12 cellular contexts compared by ENCODE assay signal in the genomic region with DNA sequence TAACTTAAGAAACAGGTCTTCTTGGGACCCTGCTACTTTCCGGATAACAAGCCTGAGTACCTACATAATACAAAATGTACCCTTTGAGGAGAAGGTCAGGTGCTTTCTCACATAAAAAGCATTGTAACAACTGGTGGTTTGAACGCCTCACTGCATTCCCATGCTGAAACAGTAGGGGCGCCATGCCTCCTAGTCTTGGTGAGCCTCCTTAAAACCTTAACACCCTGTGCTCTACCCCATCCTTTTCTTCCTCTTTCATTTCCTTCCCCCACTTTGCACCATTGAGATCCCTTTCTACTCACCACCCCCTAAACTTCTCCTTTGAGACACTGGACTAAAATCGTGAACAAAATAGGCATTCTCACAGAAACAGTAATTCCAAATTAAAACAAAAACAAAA.
DNase-seq lines count a peak whose midpoint lies in the region; ATAC-seq, FAIRE-seq and TF ChIP-seq lines count a peak whose summit lies in the region.
"Had no signal": no experiment of that assay in that cellular context is flagged by ENCODE, and none has a peak within 500 bp of the region (broad histone marks: within the 10 kb centered on the region; RNA-seq: fewer than 3 reads in every experiment).

No MANE protein-coding gene starts in this region.

- H3K4me3 ChIP-seq in KMS-11 (IDR thresholded peaks at IDR 0.05; ENCODE audit: insufficient read depth, low read depth, low read length) (no peak overlapping the region), K562 (no peak overlapping the region), esophagus squamous epithelium (no peak overlapping the region)

- CTCF ChIA-PET in K562 (lab: Yijun Ruan, JAX; ENCODE audit: low intra/inter-chr PET ratio): no interaction called here

- no peak for ATAC-seq in K562
- ATAC-seq in GM18870 (IDR thresholded peaks at IDR 0.05; ENCODE audit: unreplicated experiment): no peak
- ATAC-seq: natural killer cell treated with Interleukin-12 subunit alpha and Interleukin-12 subunit beta and Interleukin-15 and Interleukin-18, amount 100 ng/mL, for 72 hours had no signal

- no peak overlapping the region for H3K4me3 Mint-ChIP-seq in neural crest cell
- H3K4me3 Mint-ChIP-seq: natural killer cell treated with Interleukin-12 subunit alpha and Interleukin-12 subunit beta and Interleukin-15 and Interleukin-18, amount 100 ng/mL, for 72 hours had no signal

- H3K9me3 ChIP-seq in K562 (replicated peaks; ENCODE audit: control insufficient read depth, insufficient read depth, low read depth, low read length) (no peaks in the 10 kb centered on the region), esophagus squamous epithelium (no peaks in the 10 kb centered on the region)

- WGBS in K562 (ENCODE audit: insufficient coverage, low coverage, missing lambda C conversion rate): 2% methylated on average over 4 of the region's 4 CpGs
- WGBS in esophagus squamous epithelium, 2 donors: 50 to 53% methylated on average over 4 of the region's 4 CpGs

- no peak for TF ChIP-seq EP300 in K562 (IDR thresholded peaks at IDR 0.05; ENCODE audit: low read length)

- no peak for FAIRE-seq in K562 (lab: Jason Lieb, UNC)
- FAIRE-seq: A204.1 had no signal

- H3K79me2 ChIP-seq in KMS-11 (ENCODE audit: insufficient read depth, low read depth) (no peaks in the 10 kb centered on the region), K562 (ENCODE audit: control insufficient read depth, insufficient read depth, low read length) (no peaks in the 10 kb centered on the region)

- H3K27me3 Mint-ChIP-seq in neural crest cell (ENCODE audit: low read depth): no peaks in the 10 kb centered on the region
- H3K27me3 Mint-ChIP-seq: natural killer cell treated with Interleukin-12 subunit alpha and Interleukin-12 subunit beta and Interleukin-15 and Interleukin-18, amount 100 ng/mL, for 72 hours had no signal

- H3K27ac ChIP-seq in KMS-11: no peak overlapping the region
- no peak overlapping the region for H3K27ac ChIP-seq in K562 (ENCODE audit: extremely low read depth, low read depth, low read length)
- no peak overlapping the region for H3K27ac ChIP-seq in esophagus squamous epithelium

- peaks cover 5% of the 10 kb centered on the region for H3K4me1 Mint-ChIP-seq in neural crest cell

- H3K27me3 ChIP-seq in KMS-11 (ENCODE audit: insufficient read depth, low read depth) (no peaks in the 10 kb centered on the region), K562 (ENCODE audit: control insufficient read depth in 2 of 2, insufficient read depth in 2 of 2, low read length in 2 of 2) (no peaks in the 10 kb centered on the region), esophagus squamous epithelium (no peaks in the 10 kb centered on the region)

- in situ Hi-C loops in K562 (cut with MboI): no loop called here

- no peaks in the 10 kb centered on the region for H4K20me1 ChIP-seq in KMS-11 (ENCODE audit: insufficient read depth)
- no peaks in the 10 kb centered on the region for H4K20me1 ChIP-seq in K562 (replicated peaks; ENCODE audit: control insufficient read depth, insufficient read depth, low read length)

- no peak overlapping the region for H2AFZ ChIP-seq in KMS-11 (ENCODE audit: low read depth)
- H2AFZ ChIP-seq in K562 (ENCODE audit: low read depth, low read length): no peak overlapping the region

- no peaks in the 10 kb centered on the region for H3K4me1 ChIP-seq in KMS-11 (ENCODE audit: low read depth, poor library complexity, severe bottlenecking)
- no peaks in the 10 kb centered on the region for H3K4me1 ChIP-seq in K562 (replicated peaks in 1 of 2; ENCODE audit: control insufficient read depth in 2 of 2, insufficient read depth in 2 of 2, low read length in 2 of 2)
- H3K4me1 ChIP-seq in esophagus squamous epithelium: no peaks in the 10 kb centered on the region

- intact Hi-C loops in K562 (cut with micrococcal nuclease): no loop called here
- intact Hi-C loops in esophagus squamous epithelium (cut with DNase I): no loop called here

- H3K36me3 ChIP-seq in KMS-11 (ENCODE audit: insufficient read depth) (no peaks in the 10 kb centered on the region), K562 (ENCODE audit: control insufficient read depth, insufficient read depth, low read length) (no peaks in the 10 kb centered on the region), esophagus squamous epithelium (no peaks in the 10 kb centered on the region)

- BruUV-seq in K562 (replicated peaks; lab: Mats Ljungman, UMichigan): no TSS peak

- peaks cover 2% of the 10 kb centered on the region for H3K9me3 Mint-ChIP-seq in neural crest cell

- TF ChIP-seq POLR2A in K562 (conservative IDR thresholded peaks at IDR 0.05): no peak
- TF ChIP-seq POLR2A in esophagus squamous epithelium (IDR thresholded peaks at IDR 0.05): no peak

- H3K36me3 Mint-ChIP-seq in neural crest cell (ENCODE audit: low read depth): no peaks in the 10 kb centered on the region
- H3K36me3 Mint-ChIP-seq: natural killer cell treated with Interleukin-12 subunit alpha and Interleukin-12 subunit beta and Interleukin-15 and Interleukin-18, amount 100 ng/mL, for 72 hours had no signal

- H3K9ac ChIP-seq in KMS-11 (no peak overlapping the region), K562 (ENCODE audit: insufficient read depth in 1 of 2, low read depth in 2 of 2, low read length in 2 of 2) (no peak overlapping the region)

- no peaks in the 10 kb centered on the region for H3K9me1 ChIP-seq in K562 (ENCODE audit: control insufficient read depth, insufficient read depth, low read length)

- TF ChIP-seq RAD21 in K562 (CRISPR knock-in tag; conservative IDR thresholded peaks at IDR 0.05 in 1 of 2, IDR thresholded peaks at IDR 0.05 in 1 of 2): no peak

- H3K27ac Mint-ChIP-seq in neural crest cell (ENCODE audit: unreplicated experiment): no peak overlapping the region
- H3K27ac Mint-ChIP-seq: natural killer cell treated with Interleukin-12 subunit alpha and Interleukin-12 subunit beta and Interleukin-15 and Interleukin-18, amount 100 ng/mL, for 72 hours had no signal

- POLR2A ChIA-PET in K562 (lab: Yijun Ruan, JAX): no interaction called here

- H3K4me2 ChIP-seq in KMS-11: no peak overlapping the region
- no peak overlapping the region for H3K4me2 ChIP-seq in K562 (ENCODE audit: insufficient read depth, low read length)

- TF ChIP-seq CTCF in KMS-11 (conservative IDR thresholded peaks at IDR 0.05; ENCODE audit: low read depth, low read length) (peak; percentile 37; the same call in 1 of the 2 replicates), K562 (IDR thresholded peaks at IDR 0.05 in 2 of 3, conservative IDR thresholded peaks at IDR 0.05 in 1 of 3; ENCODE audit: insufficient read depth in 2 of 3, low read depth in 1 of 3, low read length in 3 of 3) (no peak), neural crest cell (conservative IDR thresholded peaks at IDR 0.05) (peak; percentile 60), esophagus squamous epithelium (IDR thresholded peaks at IDR 0.05) (peak in 1 of 6 experiments; percentile 11)

- DNase-seq in DMS53 (lab: John Stamatoyannopoulos, UW) (peak; percentile 49), DMS53 treated with DMSO at 0.1 percent for 48 hours (lab: John Stamatoyannopoulos, UW; ENCODE audit: unreplicated experiment) (no peak), K562 (ENCODE audit: extremely low read depth in 1 of 4, low spot score in 3 of 4) (peak in 3 of 4 experiments; percentile 1 to 18 (median 18)), neural crest cell (ENCODE audit: low read depth, low spot score) (peak; percentile 12), esophagus squamous epithelium (lab: John Stamatoyannopoulos, UW) (no peak), NCI-H128 (lab: John Stamatoyannopoulos, UW; ENCODE audit: unreplicated experiment) (no peak)
- DNase-seq: activated CD4-positive, alpha-beta T cell treated with anti-CD3 and anti-CD28 coated beads, Interleukin-2, amount 50 U/mL, for 1 hour; effector memory CD4-positive, alpha-beta T cell had no signal

TF ChIP-seq in K562, 482 proteins besides CTCF, POLR2A, EP300 and RAD21 (continues in another document):
- TF ChIP-seq MYNN (IDR thresholded peaks at IDR 0.05) (no peak), MYNN (CRISPR knock-in tag; IDR thresholded peaks at IDR 0.05) (no peak), HMG20B (CRISPR knock-in tag; IDR thresholded peaks at IDR 0.05) (no peak), U2AF1 (optimal IDR thresholded peaks at IDR 0.05; ENCODE audit: low read depth, low read length) (no peak), E2F3 (CRISPR knock-in tag; IDR thresholded peaks at IDR 0.05) (no peak), KHSRP (IDR thresholded peaks at IDR 0.05) (no peak), ZNF586 (CRISPR knock-in tag; conservative IDR thresholded peaks at IDR 0.05) (no peak), HDGF (IDR thresholded peaks at IDR 0.05) (no peak), NR2C1 (IDR thresholded peaks at IDR 0.05) (no peak), NR2C1 (tag; IDR thresholded peaks at IDR 0.05) (no peak), TARDBP (IDR thresholded peaks at IDR 0.05) (no peak), SRSF9 (IDR thresholded peaks at IDR 0.05; ENCODE audit: borderline replicate concordance, low read depth, low read length) (no peak), NRF1 (conservative IDR thresholded peaks at IDR 0.05 in 1 of 2, IDR thresholded peaks at IDR 0.05 in 1 of 2) (no peak), KDM5B (IDR thresholded peaks at IDR 0.05; ENCODE audit: insufficient replicate concordance, low read depth, low read length) (no peak)
- TF ChIP-seq, protein P1, sequence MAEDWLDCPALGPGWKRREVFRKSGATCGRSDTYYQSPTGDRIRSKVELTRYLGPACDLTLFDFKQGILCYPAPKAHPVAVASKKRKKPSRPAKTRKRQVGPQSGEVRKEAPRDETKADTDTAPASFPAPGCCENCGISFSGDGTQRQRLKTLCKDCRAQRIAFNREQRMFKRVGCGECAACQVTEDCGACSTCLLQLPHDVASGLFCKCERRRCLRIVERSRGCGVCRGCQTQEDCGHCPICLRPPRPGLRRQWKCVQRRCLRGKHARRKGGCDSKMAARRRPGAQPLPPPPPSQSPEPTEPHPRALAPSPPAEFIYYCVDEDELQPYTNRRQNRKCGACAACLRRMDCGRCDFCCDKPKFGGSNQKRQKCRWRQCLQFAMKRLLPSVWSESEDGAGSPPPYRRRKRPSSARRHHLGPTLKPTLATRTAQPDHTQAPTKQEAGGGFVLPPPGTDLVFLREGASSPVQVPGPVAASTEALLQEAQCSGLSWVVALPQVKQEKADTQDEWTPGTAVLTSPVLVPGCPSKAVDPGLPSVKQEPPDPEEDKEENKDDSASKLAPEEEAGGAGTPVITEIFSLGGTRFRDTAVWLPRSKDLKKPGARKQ (CRISPR knock-in tag; IDR thresholded peaks at IDR 0.05): no peak

Comparison
In these comparisons a context has a peak if more than half of its experiments do, and no peak if none do; other contexts are left out.
1. DNase-seq: peak in DMS53 (single experiment), K562 (3 of 4) and neural crest cell (single experiment); none in DMS53 treated with DMSO at 0.1 percent for 48 hours (single experiment), esophagus squamous epithelium (single experiment) and NCI-H128 (single experiment).
2. CTCF ChIP-seq: peak in KMS-11 (single experiment) and neural crest cell (single experiment); none in K562 (0 of 3).